In the genomic region with DNA sequence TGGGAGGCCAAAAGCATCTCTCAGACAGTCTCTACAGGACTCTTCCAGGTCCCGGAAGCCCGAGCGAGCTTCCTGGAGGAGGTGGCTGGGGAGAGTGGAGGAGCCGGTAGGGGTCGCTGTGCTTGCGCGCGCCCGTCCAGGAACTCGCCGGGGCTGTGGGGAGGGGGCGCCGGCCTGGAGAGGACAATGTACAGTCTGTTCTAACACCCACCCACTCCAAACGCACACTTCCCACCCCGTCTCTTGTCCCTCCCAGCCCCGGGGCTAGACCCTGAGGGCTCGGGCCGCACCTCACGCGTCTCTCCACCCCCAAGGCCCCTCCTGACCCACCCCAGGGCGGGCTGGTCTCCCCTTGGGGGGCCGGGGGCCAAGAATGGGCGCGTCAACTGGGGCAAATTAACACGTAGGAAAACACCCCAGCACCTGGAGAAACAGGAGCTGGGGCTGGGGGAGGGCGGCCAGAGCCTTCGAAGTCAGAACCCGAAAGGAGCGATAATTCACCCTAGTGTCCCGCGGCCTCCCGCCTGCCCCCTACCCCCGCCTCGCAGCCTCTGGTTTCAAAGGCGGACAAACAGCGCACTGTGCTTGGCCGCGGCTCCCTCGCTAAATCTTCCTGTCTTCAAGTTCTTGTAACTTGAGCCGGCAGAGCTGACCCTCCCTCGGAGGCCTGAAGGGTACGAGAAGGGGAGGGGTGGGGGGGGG, we compare ENCODE assay signal across 8 cellular contexts.
A peak's percentile ranks its signal among the peaks of the same experiment; 100 is the strongest.
DNase-seq lines count a peak whose midpoint lies in the region; ATAC-seq and TF ChIP-seq lines count a peak whose summit lies in the region.

No MANE protein-coding gene starts in this region.

- DNase-seq in NCI-H2029 (lab: John Stamatoyannopoulos, UW): peak; percentile 30
- no peak for DNase-seq in NCI-H2029 treated with DMSO at 0.1 percent for 48 hours (lab: John Stamatoyannopoulos, UW)
- peak; percentile 57 to 89 (median 87) for DNase-seq in right cardiac atrium
- peak; percentile 42 for DNase-seq in stimulated activated naive CD8-positive, alpha-beta T cell treated with anti-CD3 and anti-CD28 coated beads, Interleukin-15, Interleukin-2, amounts not matched to agents 100 U/mL and 50 U/mL, for 24 hours
- DNase-seq in G401 (ENCODE audit: low spot score): no peak
- DNase-seq in NCI-H1694 treated with DMSO at 0.1 percent for 48 hours (lab: John Stamatoyannopoulos, UW): no peak

- 7% methylated on average over 42 of the region's 42 CpGs for WGBS in right cardiac atrium

- H3K4me1 ChIP-seq in right cardiac atrium (ENCODE audit: control insufficient read depth, insufficient read depth, low read length): peaks cover 2% of the 10 kb centered on the region

- peak overlapping the region; percentile 11 for H3K4me3 ChIP-seq in right cardiac atrium (ENCODE audit: low read length)

- ATAC-seq in right cardiac atrium (peak; percentile 62 to 79), GM21367 (IDR thresholded peaks at IDR 0.05; ENCODE audit: unreplicated experiment) (no peak)
- ATAC-seq in stimulated activated naive CD8-positive, alpha-beta T cell treated with anti-CD3 and anti-CD28 coated beads, Interleukin-15, Interleukin-2, amounts not matched to agents 100 U/mL and 50 U/mL, for 24 hours: no peak

- peak; percentile 47 for TF ChIP-seq CTCF in VCaP (conservative IDR thresholded peaks at IDR 0.05)

- in situ Hi-C loops in G401 (cut with HindIII; ENCODE audit: low sequenced_read_pairs): no loop called here

- H3K27ac ChIP-seq in VCaP (no peak overlapping the region), right cardiac atrium (ENCODE audit: low read length) (no peak overlapping the region)

- H3K27me3 ChIP-seq in right cardiac atrium (ENCODE audit: control insufficient read depth, insufficient read depth): no peaks in the 10 kb centered on the region

- H3K9me3 ChIP-seq in right cardiac atrium (ENCODE audit: control insufficient read depth, low read length): no peaks in the 10 kb centered on the region

- intact Hi-C loops in right cardiac atrium (cut with DNase I): no loop called here

Comparison
In these comparisons a context has a peak if more than half of its experiments do, and no peak if none do; other contexts are left out.
1. DNase-seq: peak in NCI-H2029 (single experiment), right cardiac atrium (3 of 3) and stimulated activated naive CD8-positive, alpha-beta T cell treated with anti-CD3 and anti-CD28 coated beads, Interleukin-15, Interleukin-2, amounts not matched to agents 100 U/mL and 50 U/mL, for 24 hours (single experiment); none in NCI-H2029 treated with DMSO at 0.1 percent for 48 hours (single experiment), G401 (single experiment) and NCI-H1694 treated with DMSO at 0.1 percent for 48 hours (single experiment).
2. ATAC-seq: peak in right cardiac atrium (2 of 2); none in stimulated activated naive CD8-positive, alpha-beta T cell treated with anti-CD3 and anti-CD28 coated beads, Interleukin-15, Interleukin-2, amounts not matched to agents 100 U/mL and 50 U/mL, for 24 hours (single experiment) and GM21367 (single experiment).